Comparison of ENCODE assay signal across 16 cellular contexts in the genomic region with DNA sequence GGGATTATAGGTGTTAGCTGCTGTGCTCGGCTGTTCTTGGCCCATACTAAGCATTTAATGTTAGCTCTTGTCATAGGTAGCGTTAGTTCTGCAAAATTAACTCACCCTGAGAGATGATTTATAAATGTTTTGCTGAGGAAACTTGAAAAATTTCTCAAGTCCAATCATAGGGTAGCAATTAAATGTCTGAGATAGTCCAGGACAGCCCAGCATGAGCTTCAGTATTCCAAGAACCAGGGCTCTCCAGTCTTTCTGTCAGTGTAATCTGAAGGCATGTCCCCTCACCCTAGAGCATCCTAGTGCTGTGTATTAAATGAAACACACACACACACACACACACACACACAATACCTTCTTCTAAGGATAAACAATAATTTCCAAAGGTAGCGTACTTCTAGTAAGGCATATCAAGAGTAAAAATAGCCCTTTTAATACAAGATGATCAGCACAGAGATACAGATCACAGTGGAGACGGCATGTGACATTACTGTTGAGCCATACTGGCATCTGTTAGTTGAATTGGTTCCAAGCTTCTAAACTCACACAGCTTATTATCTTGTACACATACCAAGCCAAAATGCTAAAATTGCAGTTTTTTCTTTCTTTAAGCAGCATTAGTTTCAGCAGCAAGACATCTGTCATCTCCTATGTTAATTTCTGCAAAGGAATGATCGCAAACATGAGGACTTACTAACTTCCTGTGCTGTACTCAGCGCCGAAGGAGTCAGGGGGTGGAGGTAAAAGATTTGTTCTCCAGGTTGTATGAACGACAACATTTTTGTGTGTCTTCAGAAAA.
"Had no signal": no experiment of that assay in that cellular context is flagged by ENCODE, and none has a peak within 500 bp of the region (broad histone marks: within the 10 kb centered on the region; RNA-seq: fewer than 3 reads in every experiment).

No MANE protein-coding gene starts in this region.

- H3K4me1 ChIP-seq: ascending aorta, left ventricle myocardium inferior, uterus had no signal

- DNase-seq: activated CD4-positive, alpha-beta T cell treated with anti-CD3 and anti-CD28 coated beads for 4 hours; activated CD8-positive, alpha-beta memory T cell treated with anti-CD3 and anti-CD28 coated beads, Interleukin-2, amount 50 U/mL, for 4 hours; activated CD8-positive, alpha-beta T cell treated with anti-CD3 and anti-CD28 coated beads for 36 hours; activated gamma-delta T cell treated with Interleukin-2 at 50 U/mL for 16 hours; activated naive CD8-positive, alpha-beta T cell treated with anti-CD3 and anti-CD28 coated beads, Interleukin-2, amount 10 ng/mL, durations not matched to agents 7 days and 5 days; activated T-cell treated with anti-CD3 and anti-CD28 coated beads, Interleukin-2, amount 50 U/mL, for 72 hours; kidney; left ventricle myocardium inferior; mesendoderm; stimulated activated CD4-positive, alpha-beta T cell treated with anti-CD3 and anti-CD28 coated beads, Interleukin-15, amount 100 ng/mL, for 24 hours; stimulated activated CD4-positive, alpha-beta T cell treated with anti-CD3 and anti-CD28 coated beads, Interleukin-4, amount 100 ng/mL, for 24 hours; stimulated activated naive CD8-positive, alpha-beta T cell treated with anti-CD3 and anti-CD28 coated beads, Interleukin-15, amount 100 ng/mL, for 72 hours; uterus; WERI-Rb-1 had no signal

- ATAC-seq: activated CD8-positive, alpha-beta T cell treated with anti-CD3 and anti-CD28 coated beads for 36 hours; activated T-cell treated with anti-CD3 and anti-CD28 coated beads, Interleukin-2, amount 50 U/mL, for 72 hours; esophagus mucosa; stimulated activated naive CD8-positive, alpha-beta T cell treated with anti-CD3 and anti-CD28 coated beads, Interleukin-15, amount 100 ng/mL, for 72 hours had no signal

- H3K27me3 ChIP-seq: ascending aorta, uterus had no signal

- H3K9me3 ChIP-seq: ascending aorta, left ventricle myocardium inferior, uterus had no signal

- H3K27ac ChIP-seq: ascending aorta, left ventricle myocardium inferior, uterus, WERI-Rb-1 had no signal

- H3K4me3 ChIP-seq: ascending aorta, left ventricle myocardium inferior, uterus had no signal

- H3K36me3 ChIP-seq: ascending aorta, left ventricle myocardium inferior, uterus, WERI-Rb-1 had no signal
